Comparison of ENCODE assay signal across 8 cellular contexts in genomic region chr14:21014761-21015190, GRCh38. TPM values are rescaled to one million over a fixed set of nuclear protein-coding genes. Genes with fewer than 3 reads are reported as not detected.
A peak's percentile ranks its signal among the peaks of the same experiment; 100 is the strongest.
DNase-seq lines count a peak whose midpoint lies in the region; ATAC-seq, FAIRE-seq and TF ChIP-seq lines count a peak whose summit lies in the region.

No MANE protein-coding gene starts in this region.

- peaks cover 22% of the 10 kb centered on the region for H3K27me3 Mint-ChIP-seq in CD4-positive, CD25-positive, alpha-beta regulatory T cell

- no peak overlapping the region for H3K4me3 ChIP-seq in CD4-positive, CD25-positive, alpha-beta regulatory T cell (ENCODE audit: low read depth, low read length)
- no peak overlapping the region for H3K4me3 ChIP-seq in HFF-Myc (replicated peaks; ENCODE audit: low read depth, low read length)
- no peak overlapping the region for H3K4me3 ChIP-seq in cardiac fibroblast (replicated peaks in 1 of 2; ENCODE audit: low read depth in 2 of 2, low read length in 2 of 2)
- H3K4me3 ChIP-seq in kidney (ENCODE audit: low read length in 2 of 2) = no peak overlapping the region

- no peak overlapping the region for H3K27ac Mint-ChIP-seq in CD4-positive, CD25-positive, alpha-beta regulatory T cell

- peak; percentile 93 for TF ChIP-seq CTCF in HFF-Myc (IDR thresholded peaks at IDR 0.05; ENCODE audit: low read depth, low read length, missing control alignments)
- peak; percentile 91 for TF ChIP-seq CTCF in cardiac fibroblast (IDR thresholded peaks at IDR 0.05; ENCODE audit: low read depth, low read length)
- TF ChIP-seq CTCF in kidney (IDR thresholded peaks at IDR 0.05; ENCODE audit: borderline replicate concordance, extremely low read depth, insufficient read depth) = peak; percentile 91

- H3K27me3 ChIP-seq in CD4-positive, CD25-positive, alpha-beta regulatory T cell (ENCODE audit: control insufficient read depth, insufficient read depth, low read length) = peaks cover 14% of the 10 kb centered on the region

- H3K9me3 Mint-ChIP-seq in CD4-positive, CD25-positive, alpha-beta regulatory T cell = no peaks in the 10 kb centered on the region

- H3K36me3 ChIP-seq in CD4-positive, CD25-positive, alpha-beta regulatory T cell (ENCODE audit: control insufficient read depth, insufficient read depth, low read length) = peaks cover 9% of the 10 kb centered on the region
- H3K36me3 ChIP-seq in kidney (ENCODE audit: control insufficient read depth in 1 of 2, insufficient read depth in 2 of 2, low read length in 2 of 2) = peaks cover 16 to 18% of the 10 kb centered on the region in 2 donors

- peak; percentile 72 to 79 (median 73) for DNase-seq in CD4-positive, CD25-positive, alpha-beta regulatory T cell
- DNase-seq in HFF-Myc (ENCODE audit: extremely low read depth, low read depth) (peak; percentile 68), NCI-H446 (lab: John Stamatoyannopoulos, UW) (peak; percentile 80 to 90), cardiac fibroblast (ENCODE audit: low read depth in 2 of 2) (peak; percentile 90 to 91), kidney (no peak)
- DNase-seq in activated CD4-positive, CD25-positive, alpha-beta regulatory T cell (lab: John Stamatoyannopoulos, UW) = peak; percentile 51 to 72 (median 68)
- DNase-seq in stimulated activated CD4-positive, alpha-beta T cell treated with anti-CD3 and anti-CD28 coated beads, Interleukin-1b, Interleukin-23, amount 100 ng/mL, for 1 hour (ENCODE audit: low read depth in 2 of 2) = peak; percentile 61 to 70

- no peaks in the 10 kb centered on the region for H3K9me3 ChIP-seq in CD4-positive, CD25-positive, alpha-beta regulatory T cell (ENCODE audit: control insufficient read depth in 2 of 2, low read length in 2 of 2)
- H3K9me3 ChIP-seq in kidney (ENCODE audit: control insufficient read depth in 1 of 2, low read length in 2 of 2) = no peaks in the 10 kb centered on the region

- ATAC-seq in CD4-positive, CD25-positive, alpha-beta regulatory T cell (ENCODE audit: low read depth in 2 of 2) = peak; percentile 64 to 68
- ATAC-seq in HG03025 (IDR thresholded peaks at IDR 0.05; ENCODE audit: low FRiP score, unreplicated experiment) = no peak

- peak; percentile 68 for FAIRE-seq in kidney (lab: Jason Lieb, UNC)

- no peaks in the 10 kb centered on the region for H3K4me1 ChIP-seq in CD4-positive, CD25-positive, alpha-beta regulatory T cell (ENCODE audit: control insufficient read depth, insufficient read depth, low read length, poor library complexity, severe bottlenecking)
- H3K4me1 ChIP-seq in kidney (ENCODE audit: control insufficient read depth in 1 of 2, insufficient read depth in 1 of 2, low read depth in 1 of 2, low read length in 2 of 2) = peaks cover 0 to 4% of the 10 kb centered on the region in 2 donors

- no peak overlapping the region for H3K27ac ChIP-seq in CD4-positive, CD25-positive, alpha-beta regulatory T cell (ENCODE audit: insufficient read depth, low read length, poor library complexity, severe bottlenecking)
- H3K27ac ChIP-seq in kidney (ENCODE audit: low read depth in 2 of 2, low read length in 2 of 2) = no peak overlapping the region

- H3K4me1 Mint-ChIP-seq in CD4-positive, CD25-positive, alpha-beta regulatory T cell = no peaks in the 10 kb centered on the region

- peak overlapping the region in 1 of 2 donors; percentile 32 for H3K9ac ChIP-seq in kidney (ENCODE audit: low read length in 2 of 2)

- intact Hi-C loops in kidney (cut with DNase I) = loop anchor here (10.0 kb wide), 1 partner anchor 70 kb away; no protein-coding TSS in a partner anchor

- peaks cover 20% of the 10 kb centered on the region for H3K36me3 Mint-ChIP-seq in CD4-positive, CD25-positive, alpha-beta regulatory T cell

- no peak overlapping the region for H3K4me3 Mint-ChIP-seq in CD4-positive, CD25-positive, alpha-beta regulatory T cell

RNA-seq across cellular contexts. Expression of gene NDRG2, which starts 10.1 kb away (rescaled TPM):
- 15.7 TPM for total RNA-seq in CD4-positive, CD25-positive, alpha-beta regulatory T cell
- polyA plus RNA-seq in CD4-positive, CD25-positive, alpha-beta regulatory T cell = 10 to 100 TPM; 13.3 to 19.6 (median 18.0) TPM
- total RNA-seq in kidney = 86.2 TPM
- polyA plus RNA-seq in kidney (ENCODE audit: insufficient read depth, low read depth, low replicate concordance) = 209 TPM

RNA-seq across cellular contexts. Expression of gene TPPP2, which starts 15.2 kb away (rescaled TPM):
- not detected for total RNA-seq in CD4-positive, CD25-positive, alpha-beta regulatory T cell
- not detected for polyA plus RNA-seq in CD4-positive, CD25-positive, alpha-beta regulatory T cell
- total RNA-seq in kidney = not detected
- 1.3 TPM for polyA plus RNA-seq in kidney (ENCODE audit: insufficient read depth, low read depth, low replicate concordance)

RNA-seq across cellular contexts. Expression of gene SLC39A2, which starts 15.7 kb away (rescaled TPM):
- not detected for total RNA-seq in CD4-positive, CD25-positive, alpha-beta regulatory T cell
- polyA plus RNA-seq in CD4-positive, CD25-positive, alpha-beta regulatory T cell = not detected
- total RNA-seq in kidney = not detected
- not detected for polyA plus RNA-seq in kidney (ENCODE audit: insufficient read depth, low read depth, low replicate concordance)

RNA-seq across cellular contexts. Expression of gene RNASE13, which starts 19.8 kb away (rescaled TPM):
- total RNA-seq in CD4-positive, CD25-positive, alpha-beta regulatory T cell = not detected
- not detected for polyA plus RNA-seq in CD4-positive, CD25-positive, alpha-beta regulatory T cell
- not detected for total RNA-seq in kidney
- polyA plus RNA-seq in kidney (ENCODE audit: insufficient read depth, low read depth, low replicate concordance) = not detected

RNA-seq across cellular contexts. Expression of gene METTL17, which starts 25.0 kb away (rescaled TPM):
- 75.9 TPM for total RNA-seq in CD4-positive, CD25-positive, alpha-beta regulatory T cell
- 10 to 100 TPM; 37.3 to 52.2 (median 42.8) TPM for polyA plus RNA-seq in CD4-positive, CD25-positive, alpha-beta regulatory T cell
- total RNA-seq in kidney = 53.2 TPM
- polyA plus RNA-seq in kidney (ENCODE audit: insufficient read depth, low read depth, low replicate concordance) = 68.6 TPM
